9 cellular contexts compared by ENCODE assay signal in genomic region chr2:200471324-200471848, GRCh38. TPM values are rescaled to one million over a fixed set of nuclear protein-coding genes. Genes with fewer than 3 reads are reported as not detected.
DNase-seq lines count a peak whose midpoint lies in the region; ATAC-seq and TF ChIP-seq lines count a peak whose summit lies in the region.
"Had no signal": no experiment of that assay in that cellular context is flagged by ENCODE, and none has a peak within 500 bp of the region (broad histone marks: within the 10 kb centered on the region; RNA-seq: fewer than 3 reads in every experiment).

No MANE protein-coding gene starts in this region.

- intact Hi-C loops in psoas muscle (cut with DNase I), result no loop called here

- ATAC-seq in GM18498 (IDR thresholded peaks at IDR 0.05; ENCODE audit: unreplicated experiment) (peak; percentile 75), HG02623 (IDR thresholded peaks at IDR 0.05; ENCODE audit: unreplicated experiment) (peak; percentile 72), psoas muscle (peak in 3 of 4 donors; percentile 45 to 52 (median 52))

- H3K27me3 ChIP-seq in psoas muscle (ENCODE audit: insufficient read depth in 3 of 3, low read length in 2 of 3), result no peaks in the 10 kb centered on the region
- H3K27me3 ChIP-seq: neutrophil had no signal

- 48 to 63% (median 54%) methylated on average over 8 of the region's 8 CpGs for WGBS in psoas muscle, 3 donors

- TF ChIP-seq CTCF in AG09319 (IDR thresholded peaks at IDR 0.05; ENCODE audit: low read depth, low read length) (peak; percentile 31), psoas muscle (IDR thresholded peaks at IDR 0.05) (peak; percentile 54)

- DNase-seq in AG09319 (ENCODE audit: extremely low read depth, low read depth), result no peak
- peak; percentile 22 for DNase-seq in NCI-H1092 treated with DMSO at 0.1 percent for 48 hours (lab: John Stamatoyannopoulos, UW)
- peak; percentile 23 to 43 for DNase-seq in activated CD4-positive, alpha-beta T cell treated with anti-CD3 and anti-CD28 coated beads, Interleukin-2, amount 50 U/mL, for 4 hours
- DNase-seq in fibroblast of gingiva (ENCODE audit: low read depth), result peak; percentile 17
- DNase-seq in psoas muscle, result no peak
- no peak for DNase-seq in AG08396 (ENCODE audit: low spot score)

- no peak overlapping the region for H3K4me3 ChIP-seq in psoas muscle

- H3K9me3 ChIP-seq in psoas muscle, result no peaks in the 10 kb centered on the region
- H3K9me3 ChIP-seq: neutrophil had no signal

- H3K4me1 ChIP-seq in psoas muscle, result peaks cover 3% of the 10 kb centered on the region

- peaks cover 10 to 81% of the 10 kb centered on the region in 2 donors for H3K36me3 ChIP-seq in psoas muscle (ENCODE audit: insufficient read depth in 1 of 2, low read depth in 1 of 2)
- H3K36me3 ChIP-seq: neutrophil had no signal

- H3K27ac ChIP-seq in psoas muscle, result no peak overlapping the region
- H3K27ac ChIP-seq: neutrophil had no signal

RNA-seq across cellular contexts. Expression of gene KCTD18, which starts 38.5 kb away (rescaled TPM):
- 10 to 100 TPM in 3 of 4 donors, 1 to 10 TPM in 1; 9.7 to 13.9 (median 10.3) TPM for total RNA-seq in psoas muscle
- 10 to 100 TPM in 1 of 3 donors, 1 to 10 TPM in 2; 7.1 to 24.0 (median 7.9) TPM for polyA plus RNA-seq in psoas muscle

RNA-seq across cellular contexts. Expression of gene SGO2, which starts 54.6 kb away (rescaled TPM):
- under 1 TPM; 0.22 to 0.60 (median 0.48) TPM for total RNA-seq in psoas muscle
- polyA plus RNA-seq in psoas muscle, result 1 to 10 TPM in 2 of 3 donors, under 1 TPM in 1; 0.28 to 2.6 (median 1.1) TPM

Comparison
In these comparisons a context has a peak if more than half of its experiments do, and no peak if none do; other contexts are left out.
1. DNase-seq: peak in NCI-H1092 treated with DMSO at 0.1 percent for 48 hours (single experiment), activated CD4-positive, alpha-beta T cell treated with anti-CD3 and anti-CD28 coated beads, Interleukin-2, amount 50 U/mL, for 4 hours (2 of 2) and fibroblast of gingiva (single experiment); none in AG09319 (single experiment), psoas muscle (0 of 2) and AG08396 (single experiment).
2. Peak in every context shown above with its lines, with median percentiles within 50 percentile points of each other: ATAC-seq.